ENCODE assay signal across 25 cellular contexts in the genomic region with DNA sequence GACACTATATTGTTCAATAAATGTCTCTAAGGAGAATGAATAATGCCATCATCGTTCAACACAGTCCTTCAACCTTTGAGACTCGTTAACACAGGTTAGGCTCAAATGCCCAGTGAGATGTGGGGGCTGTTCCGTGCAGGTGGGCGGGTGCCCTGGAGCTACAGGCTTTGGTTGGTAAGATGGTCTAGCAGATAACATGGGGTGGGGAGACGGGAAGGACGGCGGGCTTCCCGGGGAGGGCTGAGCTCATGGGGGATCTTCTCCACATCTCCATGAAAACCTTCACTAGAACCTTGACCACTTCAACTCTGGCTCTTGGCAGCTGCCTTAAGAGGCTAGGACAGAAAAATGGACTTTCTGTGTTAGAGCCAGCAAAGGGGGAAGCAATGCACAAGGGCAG.
"Had no signal": no experiment of that assay in that cellular context is flagged by ENCODE, and none has a peak within 500 bp of the region (broad histone marks: within the 10 kb centered on the region; RNA-seq: fewer than 3 reads in every experiment).

No MANE protein-coding gene starts in this region.

- H3K4me1 ChIP-seq: left ventricle myocardium inferior, pancreas, prostate gland, stomach, testis, thyroid gland, transverse colon, uterus had no signal

- H3K4me1 Mint-ChIP-seq: naive thymus-derived CD4-positive, alpha-beta T cell; stimulated activated naive B cell treated with anti-CD40 and anti-IgM and Interleukin-4, amounts not matched to agents 10 μg/mL and 1 μg/mL and 100 μg/mL, for 72 hours had no signal

- H3K4me3 Mint-ChIP-seq: naive thymus-derived CD4-positive, alpha-beta T cell; natural killer cell treated with Interleukin-12 subunit alpha and Interleukin-12 subunit beta and Interleukin-15 and Interleukin-18, amount 100 ng/mL, for 72 hours; stimulated activated naive B cell treated with anti-CD40 and anti-IgM and Interleukin-4, amounts not matched to agents 10 μg/mL and 1 μg/mL and 100 μg/mL, for 72 hours had no signal

- H3K9me3 Mint-ChIP-seq: naive thymus-derived CD4-positive, alpha-beta T cell; natural killer cell treated with Interleukin-12 subunit alpha and Interleukin-12 subunit beta and Interleukin-15 and Interleukin-18, amount 100 ng/mL, for 72 hours; stimulated activated naive B cell treated with anti-CD40 and anti-IgM and Interleukin-4, amounts not matched to agents 10 μg/mL and 1 μg/mL and 100 μg/mL, for 72 hours had no signal

- FAIRE-seq: pancreas had no signal

- H3K36me3 Mint-ChIP-seq: naive thymus-derived CD4-positive, alpha-beta T cell; natural killer cell treated with Interleukin-12 subunit alpha and Interleukin-12 subunit beta and Interleukin-15 and Interleukin-18, amount 100 ng/mL, for 72 hours; stimulated activated naive B cell treated with anti-CD40 and anti-IgM and Interleukin-4, amounts not matched to agents 10 μg/mL and 1 μg/mL and 100 μg/mL, for 72 hours had no signal

- H3K4me3 ChIP-seq: left ventricle myocardium inferior, lung, mucosa of descending colon, pancreas, prostate gland, skin epidermis, stomach, testis, thyroid gland, transverse colon, uterus had no signal

- H3K27ac ChIP-seq: left ventricle myocardium inferior, pancreas, prostate gland, skin epidermis, stomach, testis, thyroid gland, transverse colon, uterus had no signal

- DNase-seq: hippocampal formation; left ventricle myocardium inferior; mesendoderm; midbrain; mucosa of descending colon; naive thymus-derived CD4-positive, alpha-beta T cell; pancreas; posterior cingulate gyrus; retina; right cardiac atrium; stimulated activated CD4-positive, alpha-beta T cell treated with anti-CD3 and anti-CD28 coated beads, Interleukin-12 subunit alpha, Interleukin-12 subunit beta, amount 100 ng/mL, for 4 hours; stimulated activated CD4-positive, alpha-beta T cell treated with anti-CD3 and anti-CD28 coated beads, Interleukin-15, amount 100 ng/mL, for 24 hours; stimulated activated CD4-positive, alpha-beta T cell treated with anti-CD3 and anti-CD28 coated beads, Interleukin-2, amount 100 ng/mL, for 24 hours; stimulated activated CD4-positive, alpha-beta T cell treated with anti-CD3 and anti-CD28 coated beads, Interleukin-4, amount 100 ng/mL, for 1 hour; stimulated activated naive B cell treated with anti-CD40 and anti-IgM and Interleukin-4, amounts not matched to agents 10 μg/mL and 1 μg/mL and 100 μg/mL, for 72 hours; stimulated activated naive CD8-positive, alpha-beta T cell treated with anti-CD3 and anti-CD28 coated beads, Interleukin-15, Interleukin-2, amounts not matched to agents 100 U/mL and 50 U/mL, for 24 hours; stomach; testis; thyroid gland; transverse colon; uterus had no signal

- H3K36me3 ChIP-seq: left ventricle myocardium inferior, pancreas, prostate gland, stomach, thyroid gland, transverse colon, uterus had no signal

- H3K9me3 ChIP-seq: left ventricle myocardium inferior, mucosa of descending colon, pancreas, prostate gland, stomach, testis, thyroid gland, transverse colon, uterus had no signal

- H3K27ac Mint-ChIP-seq: natural killer cell treated with Interleukin-12 subunit alpha and Interleukin-12 subunit beta and Interleukin-15 and Interleukin-18, amount 100 ng/mL, for 72 hours; stimulated activated naive B cell treated with anti-CD40 and anti-IgM and Interleukin-4, amounts not matched to agents 10 μg/mL and 1 μg/mL and 100 μg/mL, for 72 hours had no signal
